Comparison of ENCODE assay signal across 23 cellular contexts in genomic region chr12:108035372-108035771, GRCh38.
"Had no signal": no experiment of that assay in that cellular context is flagged by ENCODE, and none has a peak within 500 bp of the region (broad histone marks: within the 10 kb centered on the region; RNA-seq: fewer than 3 reads in every experiment).

No MANE protein-coding gene starts in this region.

- FAIRE-seq: colon, endothelial cell of umbilical vein, islet of Langerhans, keratinocyte had no signal

- ATAC-seq: gastrocnemius medialis, heart right ventricle, left cardiac atrium, left lung, left ventricle myocardium superior, lower lobe of right lung, mucosa of descending colon had no signal

- H3K4me1 ChIP-seq: esophagus muscularis mucosa, gastrocnemius medialis, heart right ventricle, left lung, lower lobe of right lung had no signal

- H3K27me3 ChIP-seq: gastrocnemius medialis, left lung had no signal

- H3K9me3 ChIP-seq: esophagus muscularis mucosa, gastrocnemius medialis, heart right ventricle, left lung, lower lobe of right lung, mucosa of descending colon had no signal

- H3K27ac ChIP-seq: coronary artery, dorsolateral prefrontal cortex, esophagus muscularis mucosa, gastrocnemius medialis, heart right ventricle, left lung, lower lobe of right lung had no signal

- H3K36me3 ChIP-seq: esophagus muscularis mucosa, gastrocnemius medialis, heart right ventricle, left lung, lower lobe of right lung had no signal

- DNase-seq: dermis blood vessel endothelial cell; dorsolateral prefrontal cortex; effector CD4-positive, alpha-beta T cell; effector memory CD4-positive, alpha-beta T cell; foreskin fibroblast; foreskin melanocyte; gastrocnemius medialis; glutamatergic neuron; head of caudate nucleus; heart right ventricle; hippocampal formation; left cardiac atrium; left lung; left ventricle myocardium superior; lower lobe of right lung; mesenchymal stem cell; mucosa of descending colon had no signal

- H3K4me3 ChIP-seq: coronary artery, dorsolateral prefrontal cortex, esophagus muscularis mucosa, gastrocnemius medialis, heart right ventricle, left lung, lower lobe of right lung, mucosa of descending colon had no signal
